Comparison of ENCODE assay signal across 8 cellular contexts in the genomic region with DNA sequence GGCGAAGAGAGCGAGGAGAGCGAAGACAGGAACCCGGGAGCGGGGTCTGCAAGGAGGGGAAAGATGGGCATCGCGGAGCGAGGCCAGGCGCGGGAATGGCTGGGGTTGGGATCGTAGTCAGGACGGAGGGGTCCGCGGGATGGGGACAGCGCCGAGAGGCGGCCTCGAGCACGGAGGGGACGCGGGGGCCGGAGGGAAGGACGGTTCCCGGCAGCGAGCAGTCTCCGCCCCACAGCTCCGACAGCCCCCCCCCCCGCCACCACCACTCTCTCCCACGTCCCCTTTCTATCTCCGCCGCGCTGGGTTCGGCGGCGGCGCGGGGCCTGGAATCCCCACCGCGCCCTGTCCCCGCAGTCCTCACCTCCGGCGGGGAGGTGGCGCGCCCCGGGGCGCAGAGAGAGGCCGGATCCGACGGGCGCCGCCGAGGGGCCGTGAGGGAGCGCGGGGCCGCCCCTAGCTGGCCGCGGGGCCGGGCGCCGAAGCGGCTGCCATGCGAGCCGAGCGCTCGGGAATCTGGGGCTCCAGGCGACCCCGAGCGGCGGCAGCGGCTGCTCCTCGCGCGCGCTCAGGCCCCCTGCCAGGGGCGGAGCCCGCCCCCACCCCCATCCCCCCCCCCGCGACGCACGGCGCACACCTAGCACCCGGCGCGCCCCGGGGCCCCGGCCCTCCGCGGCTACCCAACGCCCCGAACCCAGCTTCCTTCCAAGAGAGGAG. TPM values are rescaled to one million over a fixed set of nuclear protein-coding genes. Genes with fewer than 3 reads are reported as not detected.
DNase-seq lines count a peak whose midpoint lies in the region; ATAC-seq and TF ChIP-seq lines count a peak whose summit lies in the region.

A gene with protein sequence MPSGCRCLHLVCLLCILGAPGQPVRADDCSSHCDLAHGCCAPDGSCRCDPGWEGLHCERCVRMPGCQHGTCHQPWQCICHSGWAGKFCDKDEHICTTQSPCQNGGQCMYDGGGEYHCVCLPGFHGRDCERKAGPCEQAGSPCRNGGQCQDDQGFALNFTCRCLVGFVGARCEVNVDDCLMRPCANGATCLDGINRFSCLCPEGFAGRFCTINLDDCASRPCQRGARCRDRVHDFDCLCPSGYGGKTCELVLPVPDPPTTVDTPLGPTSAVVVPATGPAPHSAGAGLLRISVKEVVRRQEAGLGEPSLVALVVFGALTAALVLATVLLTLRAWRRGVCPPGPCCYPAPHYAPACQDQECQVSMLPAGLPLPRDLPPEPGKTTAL (minus strand): TSS at position 515 of the 714 bp plus-strand sequence. CDS start 723 bp downstream, outside the sequence.

- H3K27ac ChIP-seq in OCI-LY1 (ENCODE audit: low read depth, low read length, poor library complexity, severe bottlenecking), result no peak within 1 kb of the TSS

- no peak within 1 kb of the TSS for H2AFZ ChIP-seq in OCI-LY1 (ENCODE audit: low read length)

- H3K9ac ChIP-seq in OCI-LY1 (ENCODE audit: low read length), result no peak within 1 kb of the TSS; the same call in 1 of the 2 replicates

- H3K4me3 ChIP-seq in OCI-LY1 (ENCODE audit: low read depth, low read length, poor library complexity, severe bottlenecking) (peak within 1 kb of the TSS; percentile 53), skeletal muscle cell (ENCODE audit: low read depth, low read length) (peak within 1 kb of the TSS; percentile 50)

- intact Hi-C loops in left ventricle myocardium superior (cut with micrococcal nuclease), result loop anchor here (2.0 kb wide), 1 partner anchor 52 kb away; no protein-coding TSS in a partner anchor
- intact Hi-C loops in posterior vena cava (cut with DNase I), result loop anchor here in 1 of 2 donors (5.0 kb wide), 1 partner anchor 52 kb away; no protein-coding TSS in a partner anchor

- no peaks in the 10 kb centered on the region for H3K27me3 ChIP-seq in OCI-LY1 (ENCODE audit: insufficient read depth, low read length)

- peaks cover 15% of the 10 kb centered on the region for H3K27me3 Mint-ChIP-seq in activated naive CD8-positive, alpha-beta T cell treated with anti-CD3 and anti-CD28 coated beads for 36 hours

- H3K27ac Mint-ChIP-seq in activated naive CD8-positive, alpha-beta T cell treated with anti-CD3 and anti-CD28 coated beads for 36 hours, result peak within 1 kb of the TSS; percentile 49

- no peaks in the 10 kb centered on the region for H3K79me2 ChIP-seq in OCI-LY1 (ENCODE audit: insufficient read depth, low read length)

- no peaks in the 10 kb centered on the region for H3K9me2 ChIP-seq in OCI-LY1 (ENCODE audit: low read depth, low read length)

- peaks cover 20% of the 10 kb centered on the region for H3K4me1 ChIP-seq in OCI-LY1 (ENCODE audit: insufficient read depth, low read length, severe bottlenecking)

- no peak for TF ChIP-seq CTCF in OCI-LY1 (IDR thresholded peaks at IDR 0.05; ENCODE audit: low read length)

- H3F3A ChIP-seq in OCI-LY1 (ENCODE audit: insufficient read depth, low read length), result no peaks in the 10 kb centered on the region

- peak within 1 kb of the TSS; percentile 76 for H3K4me2 ChIP-seq in OCI-LY1 (ENCODE audit: low read length)

- H3K9me3 ChIP-seq in OCI-LY1 (ENCODE audit: low read length), result no peaks in the 10 kb centered on the region

- peaks cover 6% of the 10 kb centered on the region for H3K9me3 Mint-ChIP-seq in activated naive CD8-positive, alpha-beta T cell treated with anti-CD3 and anti-CD28 coated beads for 36 hours

- peak within 1 kb of the TSS; percentile 80 for H3K4me3 Mint-ChIP-seq in activated naive CD8-positive, alpha-beta T cell treated with anti-CD3 and anti-CD28 coated beads for 36 hours

- no peaks in the 10 kb centered on the region for H4K20me1 ChIP-seq in OCI-LY1 (ENCODE audit: insufficient read depth, low read length)

- ATAC-seq in left ventricle myocardium superior, result peak; percentile 55
- no peak for ATAC-seq in GM21717 (IDR thresholded peaks at IDR 0.05; ENCODE audit: unreplicated experiment)

- peaks cover 8% of the 10 kb centered on the region for H3K4me1 Mint-ChIP-seq in activated naive CD8-positive, alpha-beta T cell treated with anti-CD3 and anti-CD28 coated beads for 36 hours

- peaks cover 26% of the 10 kb centered on the region for H3K36me3 ChIP-seq in OCI-LY1 (ENCODE audit: insufficient read depth, low read length)

- peaks cover 3% of the 10 kb centered on the region for H3K36me3 Mint-ChIP-seq in activated naive CD8-positive, alpha-beta T cell treated with anti-CD3 and anti-CD28 coated beads for 36 hours

- DNase-seq in NCI-H1436 (lab: John Stamatoyannopoulos, UW) (peak; percentile 12), NCI-H1436 treated with DMSO at 0.1 percent for 48 hours (lab: John Stamatoyannopoulos, UW) (no peak), left ventricle myocardium superior (no peak), skeletal muscle cell (ENCODE audit: low read depth) (no peak), posterior vena cava (ENCODE audit: low spot score) (no peak)
- DNase-seq in activated naive CD8-positive, alpha-beta T cell treated with anti-CD3 and anti-CD28 coated beads for 36 hours, result peak; percentile 38

RNA-seq across cellular contexts. Expression of the gene that starts here (rescaled TPM):
- under 1 TPM; 0.78 to 0.93 TPM for total RNA-seq in activated naive CD8-positive, alpha-beta T cell treated with anti-CD3 and anti-CD28 coated beads for 36 hours
- total RNA-seq in left ventricle myocardium superior (1.2 TPM), posterior vena cava (under 1 TPM; 0.14 to 0.42 TPM)

Comparison
In these comparisons a context has a peak if more than half of its experiments do, and no peak if none do; other contexts are left out.
1. Peak in DNase-seq in activated naive CD8-positive, alpha-beta T cell treated with anti-CD3 and anti-CD28 coated beads for 36 hours; RNA of the gene not detected or under 1 TPM.